14 cellular contexts compared by ENCODE assay signal in the genomic region with DNA sequence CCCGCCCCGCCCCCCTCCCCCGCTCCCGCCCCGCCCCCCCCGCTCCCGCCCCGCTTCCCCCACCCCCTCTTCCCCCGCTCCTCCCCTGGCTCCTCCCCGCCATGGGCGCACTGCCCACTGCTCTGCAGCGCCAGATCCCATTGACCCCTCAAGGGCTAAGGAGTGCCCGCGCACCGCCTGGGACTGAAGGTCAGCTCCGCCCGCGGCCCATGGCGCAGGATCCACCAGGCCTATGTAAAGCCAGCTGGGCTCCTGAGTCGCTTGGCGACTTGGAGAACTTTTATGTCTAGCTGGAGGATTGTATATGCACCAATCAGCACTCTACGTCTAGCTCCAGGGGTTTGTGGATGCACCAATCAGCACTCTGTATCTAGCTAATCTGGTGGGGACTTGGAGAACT. TPM values are rescaled to one million over a fixed set of nuclear protein-coding genes. Genes with fewer than 3 reads are reported as not detected.
DNase-seq lines count a peak whose midpoint lies in the region; ATAC-seq and TF ChIP-seq lines count a peak whose summit lies in the region.
"Had no signal": no experiment of that assay in that cellular context is flagged by ENCODE, and none has a peak within 500 bp of the region (broad histone marks: within the 10 kb centered on the region; RNA-seq: fewer than 3 reads in every experiment).

No MANE protein-coding gene starts in this region.

- H3K27me3 ChIP-seq in SK-N-SH (ENCODE audit: insufficient read depth): peaks cover 8% of the 10 kb centered on the region
- H3K27me3 ChIP-seq in psoas muscle (ENCODE audit: insufficient read depth in 3 of 3, low read length in 2 of 3): peaks cover 0 to 46% (median 11%) of the 10 kb centered on the region in 3 donors

- peaks cover 0 to 5% of the 10 kb centered on the region in 2 experiments; a peak in 1 of 4 replicates for H3K4me1 ChIP-seq in SK-N-SH (ENCODE audit: control insufficient read depth in 1 of 2, insufficient read depth in 2 of 2, low read depth in 1 of 2, low read length in 1 of 2)
- no peaks in the 10 kb centered on the region for H3K4me1 ChIP-seq in psoas muscle

- peaks cover 7% of the 10 kb centered on the region for H3K36me3 Mint-ChIP-seq in stimulated activated naive CD8-positive, alpha-beta T cell treated with anti-CD3 and anti-CD28 coated beads, Interleukin-15, Interleukin-2, amounts not matched to agents 100 ng/mL and 50 ng/mL, for 24 hours (ENCODE audit: low read depth)
- peaks cover 0 to 3% (median 0%) of the 10 kb centered on the region in 3 donors for H3K36me3 Mint-ChIP-seq in immature natural killer cell

- TF ChIP-seq CTCF in SK-N-SH (IDR thresholded peaks at IDR 0.05): no peak
- TF ChIP-seq CTCF in psoas muscle (IDR thresholded peaks at IDR 0.05): no peak

- H3K9me2 ChIP-seq in SK-N-SH: no peaks in the 10 kb centered on the region

- H3K36me3 ChIP-seq in SK-N-SH (replicated peaks in 1 of 2; ENCODE audit: control insufficient read depth in 1 of 2, insufficient read depth in 2 of 2, low read length in 1 of 2) (no peaks in the 10 kb centered on the region), psoas muscle (ENCODE audit: insufficient read depth in 1 of 2, low read depth in 1 of 2) (no peaks in the 10 kb centered on the region)

- H4K20me1 ChIP-seq in SK-N-SH (ENCODE audit: insufficient read depth): no peaks in the 10 kb centered on the region

- no peak overlapping the region for H3K9ac ChIP-seq in SK-N-SH

- intact Hi-C loops in psoas muscle (cut with DNase I): no loop called here

- peak overlapping the region; percentile 83 for H3K4me3 Mint-ChIP-seq in stimulated activated naive CD8-positive, alpha-beta T cell treated with anti-CD3 and anti-CD28 coated beads, Interleukin-15, Interleukin-2, amounts not matched to agents 100 ng/mL and 50 ng/mL, for 24 hours
- H3K4me3 Mint-ChIP-seq in stimulated activated naive CD8-positive, alpha-beta T cell treated with anti-CD3 and anti-CD28 coated beads, Interleukin-15, amount 100 ng/mL, for 72 hours: peak overlapping the region in 1 of 2 donors; percentile 74
- H3K4me3 Mint-ChIP-seq in immature natural killer cell: peak overlapping the region in 3 of 5 donors; percentile 85 to 95 (median 87)
- H3K4me3 Mint-ChIP-seq: HFFc6 had no signal

- H3K27ac Mint-ChIP-seq in stimulated activated naive CD8-positive, alpha-beta T cell treated with anti-CD3 and anti-CD28 coated beads, Interleukin-15, Interleukin-2, amounts not matched to agents 100 ng/mL and 50 ng/mL, for 24 hours: no peak overlapping the region
- no peak overlapping the region for H3K27ac Mint-ChIP-seq in stimulated activated naive CD8-positive, alpha-beta T cell treated with anti-CD3 and anti-CD28 coated beads, Interleukin-15, amount 100 ng/mL, for 72 hours
- peak overlapping the region in 4 of 6 donors; percentile 42 to 92 (median 81) for H3K27ac Mint-ChIP-seq in immature natural killer cell
- H3K27ac Mint-ChIP-seq: HFFc6 had no signal

- H3K27me3 Mint-ChIP-seq in stimulated activated naive CD8-positive, alpha-beta T cell treated with anti-CD3 and anti-CD28 coated beads, Interleukin-15, Interleukin-2, amounts not matched to agents 100 ng/mL and 50 ng/mL, for 24 hours: peaks cover 40% of the 10 kb centered on the region
- H3K27me3 Mint-ChIP-seq in stimulated activated naive CD8-positive, alpha-beta T cell treated with anti-CD3 and anti-CD28 coated beads, Interleukin-15, amount 100 ng/mL, for 72 hours: peaks cover 34% of the 10 kb centered on the region
- peaks cover 16 to 31% (median 23%) of the 10 kb centered on the region in 3 donors for H3K27me3 Mint-ChIP-seq in immature natural killer cell (ENCODE audit: low read depth in 3 of 3)

- no peak overlapping the region for H3K4me2 ChIP-seq in SK-N-SH

- no peak overlapping the region for H2AFZ ChIP-seq in SK-N-SH (ENCODE audit: low read depth)

- H3F3A ChIP-seq in SK-N-SH (replicated peaks; ENCODE audit: insufficient read depth): no peaks in the 10 kb centered on the region

- no peak for ATAC-seq in SK-N-SH treated with all-trans-retinoic acid at 6 μM for 48 hours
- no peak for ATAC-seq in stimulated activated naive CD8-positive, alpha-beta T cell treated with anti-CD3 and anti-CD28 coated beads, Interleukin-15, amount 100 ng/mL, for 72 hours
- no peak for ATAC-seq in psoas muscle

- H3K4me1 Mint-ChIP-seq in stimulated activated naive CD8-positive, alpha-beta T cell treated with anti-CD3 and anti-CD28 coated beads, Interleukin-15, Interleukin-2, amounts not matched to agents 100 ng/mL and 50 ng/mL, for 24 hours (ENCODE audit: low read depth): peaks cover 34% of the 10 kb centered on the region
- H3K4me1 Mint-ChIP-seq in stimulated activated naive CD8-positive, alpha-beta T cell treated with anti-CD3 and anti-CD28 coated beads, Interleukin-15, amount 100 ng/mL, for 72 hours: peaks cover 40% of the 10 kb centered on the region
- peaks cover 34 to 42% of the 10 kb centered on the region in 2 donors for H3K4me1 Mint-ChIP-seq in immature natural killer cell

- H3K4me3 ChIP-seq in SK-N-SH (ENCODE audit: low read depth in 2 of 2, low read length in 1 of 2): no peak overlapping the region
- H3K4me3 ChIP-seq in psoas muscle: no peak overlapping the region

- WGBS in SK-N-SH (ENCODE audit: low lambda C conversion rate): 95% methylated on average over 17 of the region's 22 CpGs
- WGBS in psoas muscle, 3 donors: 98% methylated on average over 11 to 13 of the region's 22 CpGs

- CTCF ChIA-PET in SK-N-SH (lab: Yijun Ruan, JAX): no interaction called here

- POLR2A ChIA-PET in SK-N-SH (lab: Yijun Ruan, JAX): no interaction called here

- no peaks in the 10 kb centered on the region for H3K9me3 ChIP-seq in SK-N-SH
- H3K9me3 ChIP-seq in psoas muscle: no peaks in the 10 kb centered on the region

- no peak for TF ChIP-seq EP300 in SK-N-SH (IDR thresholded peaks at IDR 0.05; ENCODE audit: borderline replicate concordance in 1 of 2, low read depth in 1 of 2, low read length in 1 of 2)

- DNase-seq in SK-N-SH: peak; percentile 37
- DNase-seq in stimulated activated naive CD8-positive, alpha-beta T cell treated with anti-CD3 and anti-CD28 coated beads, Interleukin-15, amount 100 ng/mL, for 72 hours: no peak
- no peak for DNase-seq in immature natural killer cell
- no peak for DNase-seq in activated T-cell treated with anti-CD3 and anti-CD28 coated beads, Interleukin-2, amount 50 U/mL, for 1 hour
- no peak for DNase-seq in psoas muscle
- DNase-seq in foreskin melanocyte: no peak
- DNase-seq: 8988T, GF-D8, HFFc6, NCI-H146, NCI-H2227 treated with DMSO at 0.1 percent for 48 hours, NCI-H524 had no signal

- no peak for TF ChIP-seq RAD21 in SK-N-SH (IDR thresholded peaks at IDR 0.05; ENCODE audit: low read length)

- no peak overlapping the region for H3K27ac ChIP-seq in SK-N-SH (ENCODE audit: low read depth in 2 of 2, low read length in 1 of 2)
- H3K27ac ChIP-seq in psoas muscle: no peak overlapping the region

- H3K9me3 Mint-ChIP-seq in stimulated activated naive CD8-positive, alpha-beta T cell treated with anti-CD3 and anti-CD28 coated beads, Interleukin-15, Interleukin-2, amounts not matched to agents 100 ng/mL and 50 ng/mL, for 24 hours: peaks cover 4% of the 10 kb centered on the region
- peaks cover 0 to 4% of the 10 kb centered on the region in 2 donors for H3K9me3 Mint-ChIP-seq in stimulated activated naive CD8-positive, alpha-beta T cell treated with anti-CD3 and anti-CD28 coated beads, Interleukin-15, amount 100 ng/mL, for 72 hours
- H3K9me3 Mint-ChIP-seq in immature natural killer cell: peaks cover 2 to 8% (median 5%) of the 10 kb centered on the region in 6 donors

- H3K79me2 ChIP-seq in SK-N-SH (ENCODE audit: insufficient read depth): no peaks in the 10 kb centered on the region

TF ChIP-seq in SK-N-SH, 30 proteins besides CTCF, POLR2A, EP300 and RAD21 (continues in another document):
- TF ChIP-seq TCF12 (IDR thresholded peaks at IDR 0.05) (no peak), MXI1 (IDR thresholded peaks at IDR 0.05; ENCODE audit: low read depth, low read length) (no peak), EZH2phosphoT487 (IDR thresholded peaks at IDR 0.05; ENCODE audit: borderline replicate concordance, low read depth) (no peak), ELF1 (IDR thresholded peaks at IDR 0.05) (no peak), FOXM1 (IDR thresholded peaks at IDR 0.05; ENCODE audit: low read depth) (no peak), YY1 (IDR thresholded peaks at IDR 0.05; ENCODE audit: low read depth) (no peak)

TF ChIP-seq in SK-N-SH treated with all-trans-retinoic acid at 6 μM for 48 hours, 23 proteins besides CTCF, POLR2A, EP300 and RAD21:
- TF ChIP-seq CSDC2 (CRISPR knock-in tag; IDR thresholded peaks at IDR 0.05) (no peak), ZFP30 (CRISPR knock-in tag; IDR thresholded peaks at IDR 0.05) (no peak), ESRRG (CRISPR knock-in tag; IDR thresholded peaks at IDR 0.05) (no peak), TOX (CRISPR knock-in tag; IDR thresholded peaks at IDR 0.05; ENCODE audit: borderline replicate concordance) (no peak), ZNF565 (CRISPR knock-in tag; conservative IDR thresholded peaks at IDR 0.05; ENCODE audit: low read depth) (no peak), ZFP3 (CRISPR knock-in tag; IDR thresholded peaks at IDR 0.05) (no peak)
- TF ChIP-seq, protein P1, sequence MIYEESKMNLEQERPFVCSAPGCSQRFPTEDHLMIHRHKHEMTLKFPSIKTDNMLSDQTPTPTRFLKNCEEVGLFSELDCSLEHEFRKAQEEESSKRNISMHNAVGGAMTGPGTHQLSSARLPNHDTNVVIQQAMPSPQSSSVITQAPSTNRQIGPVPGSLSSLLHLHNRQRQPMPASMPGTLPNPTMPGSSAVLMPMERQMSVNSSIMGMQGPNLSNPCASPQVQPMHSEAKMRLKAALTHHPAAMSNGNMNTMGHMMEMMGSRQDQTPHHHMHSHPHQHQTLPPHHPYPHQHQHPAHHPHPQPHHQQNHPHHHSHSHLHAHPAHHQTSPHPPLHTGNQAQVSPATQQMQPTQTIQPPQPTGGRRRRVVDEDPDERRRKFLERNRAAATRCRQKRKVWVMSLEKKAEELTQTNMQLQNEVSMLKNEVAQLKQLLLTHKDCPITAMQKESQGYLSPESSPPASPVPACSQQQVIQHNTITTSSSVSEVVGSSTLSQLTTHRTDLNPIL (CRISPR knock-in tag; IDR thresholded peaks at IDR 0.05; ENCODE audit: low read depth): no peak

RNA-seq across cellular contexts. Expression of a gene that starts 16.2 kb away (rescaled TPM):
- polyA plus RNA-seq in SK-N-SH (2012; rRNA removed): 12.5 and 14.8 TPM in 2 replicates
- 18.3 and 22.1 TPM in 2 replicates for polyA plus RNA-seq in SK-N-SH (2012; cell fraction: cytosol; rRNA removed)
- 6.1 and 8.8 TPM in 2 replicates for polyA plus RNA-seq in SK-N-SH (2012; cell fraction: nucleus; rRNA removed)
- 10 to 100 TPM; 18.4 to 31.5 (median 24.8) TPM for polyA plus RNA-seq in immature natural killer cell
- total RNA-seq in psoas muscle: 10 to 100 TPM; 29.1 to 47.4 (median 34.9) TPM
- 10 to 100 TPM; 18.4 to 53.6 (median 19.0) TPM for polyA plus RNA-seq in psoas muscle

Comparison
In these comparisons a context has a peak if more than half of its experiments do, and no peak if none do; other contexts are left out.
1. H3K27ac Mint-ChIP-seq: peak in immature natural killer cell (4 of 6); none in stimulated activated naive CD8-positive, alpha-beta T cell treated with anti-CD3 and anti-CD28 coated beads, Interleukin-15, Interleukin-2, amounts not matched to agents 100 ng/mL and 50 ng/mL, for 24 hours (single experiment) and stimulated activated naive CD8-positive, alpha-beta T cell treated with anti-CD3 and anti-CD28 coated beads, Interleukin-15, amount 100 ng/mL, for 72 hours (0 of 2).